ENCODE assay signal across 9 cellular contexts in the genomic region with DNA sequence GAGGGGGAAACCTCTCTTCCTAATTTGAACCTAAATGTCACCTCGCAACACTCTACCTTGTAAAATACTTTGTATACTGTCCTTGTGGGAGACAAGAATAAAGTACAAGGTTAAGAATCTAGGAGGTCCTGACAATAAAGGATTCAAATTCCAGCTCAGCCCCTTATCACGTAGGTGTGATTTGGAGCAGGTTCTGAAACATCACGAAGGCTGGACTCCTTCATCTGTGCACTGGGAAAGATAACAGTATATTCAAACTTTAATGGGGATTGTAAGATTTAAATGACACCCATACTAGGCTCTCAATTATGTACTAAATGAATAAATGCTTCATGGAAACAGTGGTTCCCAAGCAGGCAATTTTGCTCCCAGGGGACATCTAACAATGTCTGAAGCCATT. TPM values are rescaled to one million over a fixed set of nuclear protein-coding genes. Genes with fewer than 3 reads are reported as not detected.
DNase-seq lines count a peak whose midpoint lies in the region; ATAC-seq, FAIRE-seq and TF ChIP-seq lines count a peak whose summit lies in the region.
"Had no signal": no experiment of that assay in that cellular context is flagged by ENCODE, and none has a peak within 500 bp of the region (broad histone marks: within the 10 kb centered on the region; RNA-seq: fewer than 3 reads in every experiment).

No MANE protein-coding gene starts in this region.

- peaks cover 63% of the 10 kb centered on the region for H3K4me1 Mint-ChIP-seq in activated CD4-positive, alpha-beta T cell treated with anti-CD3 and anti-CD28 coated beads, Interleukin-2, amount 10 ng/mL, durations not matched to agents 24 days and 14 days
- H3K4me1 Mint-ChIP-seq in activated CD8-positive, alpha-beta T cell treated with anti-CD3 and anti-CD28 coated beads for 36 hours (ENCODE audit: low read depth): peaks cover 51% of the 10 kb centered on the region

- H3K27me3 ChIP-seq in keratinocyte (ENCODE audit: control insufficient read depth, extremely low read depth, insufficient read depth, low read length): no peaks in the 10 kb centered on the region
- H3K27me3 ChIP-seq in subcutaneous abdominal adipose tissue (ENCODE audit: control insufficient read depth in 5 of 5, insufficient read depth in 4 of 5, low read length in 5 of 5): no peaks in the 10 kb centered on the region

- intact Hi-C loops in activated CD4-positive, alpha-beta T cell treated with anti-CD3 and anti-CD28 coated beads, Interleukin-2, amount 10 ng/mL, durations not matched to agents 24 days and 14 days (cut with micrococcal nuclease): loop anchor here (5.0 kb wide), 2 partner anchors 158 to 798 kb away; a partner anchor contains a TSS
- intact Hi-C loops in activated CD8-positive, alpha-beta T cell treated with anti-CD3 and anti-CD28 coated beads for 36 hours (cut with micrococcal nuclease): loop anchor here (5.0 kb wide), 1 partner anchor 57 kb away; a partner anchor contains a TSS

- POLR2A ChIA-PET in activated CD8-positive, alpha-beta T cell treated with anti-CD3 and anti-CD28 coated beads for 36 hours (lab: Charles Lee): interaction anchor here (0.6 to 5.9 kb wide), 4 partner anchors 29 to 107 kb away, joined by 3 to 48 read pairs (median 4); a partner anchor contains a TSS

- H2AFZ ChIP-seq in keratinocyte (ENCODE audit: control insufficient read depth, low read length): no peak overlapping the region

- peak overlapping the region; percentile 97 for H3K27ac Mint-ChIP-seq in activated CD4-positive, alpha-beta T cell treated with anti-CD3 and anti-CD28 coated beads, Interleukin-2, amount 10 ng/mL, durations not matched to agents 24 days and 14 days
- peak overlapping the region; percentile 63 for H3K27ac Mint-ChIP-seq in activated CD8-positive, alpha-beta T cell treated with anti-CD3 and anti-CD28 coated beads for 36 hours

- H3K4me1 ChIP-seq in keratinocyte (ENCODE audit: control insufficient read depth, extremely low read depth, insufficient read depth, low read length) (peaks cover 12% of the 10 kb centered on the region), subcutaneous abdominal adipose tissue (ENCODE audit: control insufficient read depth in 5 of 5, insufficient read depth in 5 of 5, low read length in 5 of 5) (peaks cover 6 to 39% (median 30%) of the 10 kb centered on the region in 5 donors)

- CTCF ChIA-PET in activated CD8-positive, alpha-beta T cell treated with anti-CD3 and anti-CD28 coated beads for 36 hours (lab: Charles Lee): interaction anchor here (0.8 to 1.2 kb wide), 2 partner anchors 19 to 25 kb away, joined by 3 to 4 read pairs; no protein-coding TSS in a partner anchor

- H3K4me3 ChIP-seq in keratinocyte (ENCODE audit: control insufficient read depth in 2 of 3, extremely low read depth in 1 of 3, insufficient read depth in 2 of 3, low read depth in 1 of 3, low read length in 3 of 3): peak overlapping the region in 1 of 3 experiments; percentile 95
- H3K4me3 ChIP-seq in subcutaneous abdominal adipose tissue (ENCODE audit: low read depth in 1 of 5, low read length in 5 of 5): peak overlapping the region in 4 of 5 donors; percentile 84 to 92 (median 90)

- H3K79me2 ChIP-seq in keratinocyte (ENCODE audit: control insufficient read depth, insufficient read depth, low read length): peaks cover 60% of the 10 kb centered on the region

- FAIRE-seq in keratinocyte (lab: Jason Lieb, UNC): no peak

- H3K27ac ChIP-seq in keratinocyte (ENCODE audit: control insufficient read depth, insufficient read depth, low read length) (no peak overlapping the region), subcutaneous abdominal adipose tissue (ENCODE audit: low read depth, low read length) (peak overlapping the region; percentile 89)

- no peaks in the 10 kb centered on the region for H3K9me3 ChIP-seq in keratinocyte (ENCODE audit: control insufficient read depth, low read depth, low read length)
- no peaks in the 10 kb centered on the region for H3K9me3 ChIP-seq in subcutaneous abdominal adipose tissue (ENCODE audit: control insufficient read depth in 5 of 5, low read length in 5 of 5)

- H3K9me1 ChIP-seq in keratinocyte (ENCODE audit: control insufficient read depth, extremely low read depth, insufficient read depth, low read length): no peaks in the 10 kb centered on the region

- no peaks in the 10 kb centered on the region for H3K27me3 Mint-ChIP-seq in activated CD4-positive, alpha-beta T cell treated with anti-CD3 and anti-CD28 coated beads, Interleukin-2, amount 10 ng/mL, durations not matched to agents 24 days and 14 days
- H3K27me3 Mint-ChIP-seq in activated CD8-positive, alpha-beta T cell treated with anti-CD3 and anti-CD28 coated beads for 36 hours: no peaks in the 10 kb centered on the region

- no peaks in the 10 kb centered on the region for H3K9me3 Mint-ChIP-seq in activated CD4-positive, alpha-beta T cell treated with anti-CD3 and anti-CD28 coated beads, Interleukin-2, amount 10 ng/mL, durations not matched to agents 24 days and 14 days
- H3K9me3 Mint-ChIP-seq in activated CD8-positive, alpha-beta T cell treated with anti-CD3 and anti-CD28 coated beads for 36 hours: no peaks in the 10 kb centered on the region

- dilution Hi-C loops in keratinocyte (cut with MboI; ENCODE audit: extremely low pct_ligation_motif_present, low sequenced_read_pairs): no loop called here

- no peak for ATAC-seq in activated CD8-positive, alpha-beta T cell treated with anti-CD3 and anti-CD28 coated beads for 36 hours
- no peak for ATAC-seq in GM18867 (IDR thresholded peaks at IDR 0.05; ENCODE audit: unreplicated experiment)

- H3K4me3 Mint-ChIP-seq in activated CD4-positive, alpha-beta T cell treated with anti-CD3 and anti-CD28 coated beads, Interleukin-2, amount 10 ng/mL, durations not matched to agents 24 days and 14 days: peak overlapping the region; percentile 98
- peak overlapping the region; percentile 88 for H3K4me3 Mint-ChIP-seq in activated CD8-positive, alpha-beta T cell treated with anti-CD3 and anti-CD28 coated beads for 36 hours

- no peak for DNase-seq in activated CD4-positive, alpha-beta T cell treated with anti-CD3 and anti-CD28 coated beads, Interleukin-2, amount 10 ng/mL, durations not matched to agents 24 days and 14 days
- no peak for DNase-seq in activated CD4-positive, alpha-beta T cell treated with anti-CD3 and anti-CD28 coated beads, Interleukin-2, amount 50 U/mL, for 48 hours
- DNase-seq in activated CD8-positive, alpha-beta T cell treated with anti-CD3 and anti-CD28 coated beads for 36 hours: no peak
- DNase-seq in keratinocyte (ENCODE audit: low read depth, low spot score) (no peak), NCI-H510A treated with DMSO at 0.1 percent for 48 hours (lab: John Stamatoyannopoulos, UW) (no peak), ureter (ENCODE audit: low spot score) (no peak)
- DNase-seq: C1 segment of cervical spinal cord had no signal

- H3K9ac ChIP-seq in keratinocyte (ENCODE audit: control insufficient read depth, extremely low read depth, insufficient read depth, low read length) (no peak overlapping the region), subcutaneous abdominal adipose tissue (ENCODE audit: low read length in 5 of 5) (peak overlapping the region in 4 of 5 donors; percentile 4 to 96 (median 30))

- H3K36me3 ChIP-seq in keratinocyte (ENCODE audit: control insufficient read depth in 2 of 2, extremely low read depth in 1 of 2, insufficient read depth in 2 of 2, low read length in 2 of 2) (peaks cover 14 to 15% of the 10 kb centered on the region in 2 experiments), subcutaneous abdominal adipose tissue (ENCODE audit: control insufficient read depth in 5 of 5, insufficient read depth in 5 of 5, low read length in 5 of 5) (peaks cover 8 to 18% (median 14%) of the 10 kb centered on the region in 5 donors)

- H3K36me3 Mint-ChIP-seq in activated CD4-positive, alpha-beta T cell treated with anti-CD3 and anti-CD28 coated beads, Interleukin-2, amount 10 ng/mL, durations not matched to agents 24 days and 14 days (ENCODE audit: low read depth): peaks cover 39% of the 10 kb centered on the region
- H3K36me3 Mint-ChIP-seq in activated CD8-positive, alpha-beta T cell treated with anti-CD3 and anti-CD28 coated beads for 36 hours (ENCODE audit: low read depth): peaks cover 40% of the 10 kb centered on the region

- H4K20me1 ChIP-seq in keratinocyte (ENCODE audit: control insufficient read depth, extremely low read depth, insufficient read depth, low read length): peaks cover 4% of the 10 kb centered on the region

- peak overlapping the region; percentile 69 for H3K4me2 ChIP-seq in keratinocyte (ENCODE audit: control insufficient read depth, extremely low read depth, insufficient read depth, low read depth, low read length)

- no peak for TF ChIP-seq CTCF in activated CD8-positive, alpha-beta T cell treated with anti-CD3 and anti-CD28 coated beads for 36 hours (IDR thresholded peaks at IDR 0.05)
- no peak for TF ChIP-seq CTCF in keratinocyte (optimal IDR thresholded peaks at IDR 0.05 in 1 of 3, IDR thresholded peaks at IDR 0.05 in 1 of 3, conservative IDR thresholded peaks at IDR 0.05 in 1 of 3; ENCODE audit: extremely low read depth in 1 of 3, insufficient read depth in 2 of 3, low read length in 3 of 3)

RNA-seq across cellular contexts. Expression of a gene that starts 2.1 kb away (rescaled TPM):
- 41.7 and 43.6 TPM in 2 replicates for total RNA-seq in activated CD4-positive, alpha-beta T cell treated with anti-CD3 and anti-CD28 coated beads, Interleukin-2, amount 10 ng/mL, durations not matched to agents 24 days and 14 days
- 10 to 100 TPM; 21.7 to 24.4 TPM for total RNA-seq in activated CD8-positive, alpha-beta T cell treated with anti-CD3 and anti-CD28 coated beads for 36 hours
- polyA plus RNA-seq in keratinocyte: 34.2 to 50.3 TPM (median 35.9 TPM) in 3 replicates
- 28.8 TPM for polyA plus RNA-seq in keratinocyte (2011; ENCODE audit: low read depth)
- polyA plus RNA-seq in keratinocyte (2011; cell fraction: cytosol; rRNA removed): 24.6 and 26.6 TPM in 2 replicates
- 54.3 and 56.9 TPM in 2 replicates for polyA plus RNA-seq in keratinocyte (2011; cell fraction: nucleus; rRNA removed)
- 19.0 and 27.4 TPM in 2 replicates for polyA plus RNA-seq in keratinocyte (2012; ENCODE audit: low replicate concordance)
- polyA minus RNA-seq in keratinocyte: 30.2 to 35.8 TPM (median 33.7 TPM) in 3 replicates
- 16.3 TPM for polyA minus RNA-seq in keratinocyte (2011; cell fraction: cytosol; rRNA and poly(A)+ RNA removed)
- polyA minus RNA-seq in keratinocyte (2011; cell fraction: nucleus; rRNA and poly(A)+ RNA removed): 29.4 and 43.4 TPM in 2 replicates
- total RNA-seq in ureter: 49.9 TPM

RNA-seq across cellular contexts. Expression of a gene that starts 56.5 kb away (rescaled TPM):
- total RNA-seq in activated CD4-positive, alpha-beta T cell treated with anti-CD3 and anti-CD28 coated beads, Interleukin-2, amount 10 ng/mL, durations not matched to agents 24 days and 14 days: 58.3 and 64.1 TPM in 2 replicates
- 10 to 100 TPM; 62.3 to 67.8 TPM for total RNA-seq in activated CD8-positive, alpha-beta T cell treated with anti-CD3 and anti-CD28 coated beads for 36 hours
- 23.0 to 51.4 TPM (median 43.9 TPM) in 3 replicates for polyA plus RNA-seq in keratinocyte
- 75.3 TPM for polyA plus RNA-seq in keratinocyte (2011; ENCODE audit: low read depth)
- 41.0 and 72.1 TPM in 2 replicates for polyA plus RNA-seq in keratinocyte (2011; cell fraction: cytosol; rRNA removed)
- 88.0 and 106 TPM in 2 replicates for polyA plus RNA-seq in keratinocyte (2011; cell fraction: nucleus; rRNA removed)
- polyA plus RNA-seq in keratinocyte (2012; ENCODE audit: low replicate concordance): 20.7 and 32.5 TPM in 2 replicates
- polyA minus RNA-seq in keratinocyte: 20.4 to 40.8 TPM (median 22.9 TPM) in 3 replicates
- 16.7 TPM for polyA minus RNA-seq in keratinocyte (2011; cell fraction: cytosol; rRNA and poly(A)+ RNA removed)
- 21.2 and 47.1 TPM in 2 replicates for polyA minus RNA-seq in keratinocyte (2011; cell fraction: nucleus; rRNA and poly(A)+ RNA removed)
- 64.1 TPM for total RNA-seq in ureter
